Comparison of ENCODE assay signal across 10 cellular contexts in genomic region chr17:45408611-45409421, GRCh38. TPM values are rescaled to one million over a fixed set of nuclear protein-coding genes. Genes with fewer than 3 reads are reported as not detected.
DNase-seq lines count a peak whose midpoint lies in the region; ATAC-seq and TF ChIP-seq lines count a peak whose summit lies in the region.
"Had no signal": no experiment of that assay in that cellular context is flagged by ENCODE, and none has a peak within 500 bp of the region (broad histone marks: within the 10 kb centered on the region; RNA-seq: fewer than 3 reads in every experiment).

No MANE protein-coding gene starts in this region.

- no peak overlapping the region for H2BK5ac ChIP-seq in neuronal stem cell (ENCODE audit: low read length)

- TF ChIP-seq CTCF in DND-41 (IDR thresholded peaks at IDR 0.05; ENCODE audit: borderline replicate concordance, extremely low read depth, low read length, poor library complexity, severe bottlenecking) (no peak), dorsolateral prefrontal cortex (IDR thresholded peaks at IDR 0.05 in 54 of 56, conservative IDR thresholded peaks at IDR 0.05 in 2 of 56; ENCODE audit: low read depth in 1 of 56, partially characterized antibody in 56 of 56) (no peak), chondrocyte (IDR thresholded peaks at IDR 0.05) (no peak)

- no peak overlapping the region for H3K4me3 Mint-ChIP-seq in chondrocyte (ENCODE audit: unreplicated experiment)

- H3K4me3 ChIP-seq in DND-41 (ENCODE audit: low read depth in 1 of 2, low read length in 2 of 2) (peak overlapping the region; percentile 92 to 97; a peak in 3 of 4 replicates), dorsolateral prefrontal cortex (peak overlapping the region in 40 of 59 donors; percentile 6 to 57 (median 40)), neuronal stem cell (ENCODE audit: low read length in 2 of 2) (no peak overlapping the region)

- H3K27me3 Mint-ChIP-seq in chondrocyte (ENCODE audit: low read depth) = no peaks in the 10 kb centered on the region

- no peak overlapping the region for H4K91ac ChIP-seq in neuronal stem cell (ENCODE audit: low read depth, low read length, poor library complexity)

- H2AK5ac ChIP-seq in neuronal stem cell (ENCODE audit: low read depth, low read length) = peak overlapping the region; percentile 85

- peaks cover 24% of the 10 kb centered on the region for H4K20me1 ChIP-seq in DND-41 (ENCODE audit: insufficient read depth, low read length)

- peaks cover 24% of the 10 kb centered on the region for H3K36me3 ChIP-seq in DND-41 (ENCODE audit: insufficient read depth, low read length)
- H3K36me3 ChIP-seq in neuronal stem cell (replicated peaks in 1 of 2; ENCODE audit: control insufficient read depth in 2 of 2, insufficient read depth in 2 of 2, low read length in 2 of 2) = no peaks in the 10 kb centered on the region

- H3K4me1 ChIP-seq in DND-41 (ENCODE audit: insufficient read depth, low read length) (peaks cover 47% of the 10 kb centered on the region), neuronal stem cell (ENCODE audit: control insufficient read depth in 2 of 2, insufficient read depth in 1 of 2, low read depth in 1 of 2, low read length in 2 of 2) (peaks cover 9 to 23% of the 10 kb centered on the region in 2 donors)

- no peak for DNase-seq in DND-41
- DNase-seq in NCI-H524 treated with DMSO at 0.1 percent for 48 hours (lab: John Stamatoyannopoulos, UW) = peak; percentile 80
- DNase-seq in dorsolateral prefrontal cortex = no peak
- DNase-seq in neuronal stem cell (ENCODE audit: low spot score) = no peak
- no peak for DNase-seq in NCI-H748 (lab: John Stamatoyannopoulos, UW; ENCODE audit: unreplicated experiment)
- DNase-seq in chondrocyte (ENCODE audit: low spot score) = no peak
- DNase-seq: erythroblast, NCI-H526 had no signal

- H3K9ac ChIP-seq in DND-41 (ENCODE audit: low read depth, low read length) (peak overlapping the region; percentile 98), neuronal stem cell (ENCODE audit: low read depth, low read length, poor library complexity) (no peak overlapping the region)

- no CpG with 5 or more reads among the region's 11 CpGs for WGBS in neuronal stem cell (ENCODE audit: extremely low coverage in 2 of 2, insufficient read length in 2 of 2, insufficient replicate concordance in 1 of 2), 2 donors

- intact Hi-C loops in dorsolateral prefrontal cortex (cut with DNase I) = no loop called here

- no peaks in the 10 kb centered on the region for H3K79me1 ChIP-seq in neuronal stem cell (ENCODE audit: low read depth, low read length)

- peak overlapping the region; percentile 96 for H3K27ac ChIP-seq in DND-41 (ENCODE audit: low read length)
- H3K27ac ChIP-seq in dorsolateral prefrontal cortex = peak overlapping the region in 6 of 59 donors; percentile 0 to 72 (median 62)
- no peak overlapping the region for H3K27ac ChIP-seq in neuronal stem cell (replicated peaks; ENCODE audit: low read length)

- no peak overlapping the region for H4K8ac ChIP-seq in neuronal stem cell (ENCODE audit: low read depth, low read length)

- no peaks in the 10 kb centered on the region for H3K4me1 Mint-ChIP-seq in chondrocyte (ENCODE audit: low read depth)

- H3K36me3 Mint-ChIP-seq in chondrocyte (ENCODE audit: low read depth) = no peaks in the 10 kb centered on the region

- no peaks in the 10 kb centered on the region for H3K9me3 Mint-ChIP-seq in chondrocyte (ENCODE audit: low read depth)

- no peak overlapping the region for H3K4ac ChIP-seq in neuronal stem cell (ENCODE audit: low read length)

- H3K27me3 ChIP-seq in DND-41 (ENCODE audit: insufficient read depth, low read length, poor library complexity) = no peaks in the 10 kb centered on the region
- H3K27me3 ChIP-seq in dorsolateral prefrontal cortex = no peaks in the 10 kb centered on the region
- H3K27me3 ChIP-seq in neuronal stem cell (ENCODE audit: control insufficient read depth in 3 of 3, insufficient read depth in 3 of 3, low read depth in 1 of 3, low read length in 3 of 3) = no peaks in the 10 kb centered on the region

- H3K4me2 ChIP-seq in DND-41 (ENCODE audit: insufficient read depth, low read length) (peak overlapping the region; percentile 86), neuronal stem cell (ENCODE audit: insufficient read depth, low read length, poor library complexity, severe bottlenecking) (no peak overlapping the region)

- no peak overlapping the region for H3K14ac ChIP-seq in neuronal stem cell (ENCODE audit: low read length)

- H3K27ac Mint-ChIP-seq in chondrocyte (ENCODE audit: unreplicated experiment) = no peak overlapping the region

- H3K9me3 ChIP-seq in DND-41 (ENCODE audit: insufficient read depth, low read length, severe bottlenecking) (no peaks in the 10 kb centered on the region), neuronal stem cell (replicated peaks in 1 of 2; ENCODE audit: control insufficient read depth in 2 of 2, insufficient read depth in 1 of 2, low read depth in 1 of 2, low read length in 2 of 2) (no peaks in the 10 kb centered on the region)

- no peak overlapping the region for H2AFZ ChIP-seq in DND-41 (ENCODE audit: low read depth, low read length)
- H2AFZ ChIP-seq in neuronal stem cell (ENCODE audit: low read length) = no peak overlapping the region

- H2BK15ac ChIP-seq in neuronal stem cell (ENCODE audit: low read length) = no peak overlapping the region

- no peak overlapping the region for H2BK12ac ChIP-seq in neuronal stem cell (ENCODE audit: low read length)

- ATAC-seq in DND-41 (ENCODE audit: insufficient read depth, low read depth) (no peak), GM21619 (IDR thresholded peaks at IDR 0.05; ENCODE audit: unreplicated experiment) (no peak), GM21515 (IDR thresholded peaks at IDR 0.05; ENCODE audit: unreplicated experiment) (no peak)

- H3K23ac ChIP-seq in neuronal stem cell (ENCODE audit: low read depth, low read length, poor library complexity) = no peak overlapping the region

- H3K79me2 ChIP-seq in DND-41 (ENCODE audit: insufficient read depth, low read length) = peaks cover 51% of the 10 kb centered on the region

- H3K18ac ChIP-seq in neuronal stem cell (ENCODE audit: low read length) = no peak overlapping the region

- H2BK120ac ChIP-seq in neuronal stem cell (ENCODE audit: low read depth, low read length) = no peak overlapping the region

RNA-seq across cellular contexts. Expression of gene ARHGAP27, which starts 23.9 kb away (rescaled TPM):
- total RNA-seq in dorsolateral prefrontal cortex = 10 to 100 TPM in 119 of 120 experiments, 1 to 10 TPM in 1; 9.6 to 37.2 (median 18.9) TPM
- 1.5 TPM for polyA plus RNA-seq in neuronal stem cell (2013, experiment 1 of 2)
- 1.4 TPM for polyA plus RNA-seq in neuronal stem cell (2013, experiment 2 of 2)
- 1.5 to 2.7 TPM (median 2.0 TPM) in 3 replicates for total RNA-seq in chondrocyte

Comparison
In these comparisons a context has a peak if more than half of its experiments do, and no peak if none do; other contexts are left out.
1. H3K4me3 ChIP-seq: peak in DND-41 (2 of 2) and dorsolateral prefrontal cortex (40 of 59); none in neuronal stem cell (0 of 2).